19 cellular contexts compared by ENCODE assay signal in the genomic region with DNA sequence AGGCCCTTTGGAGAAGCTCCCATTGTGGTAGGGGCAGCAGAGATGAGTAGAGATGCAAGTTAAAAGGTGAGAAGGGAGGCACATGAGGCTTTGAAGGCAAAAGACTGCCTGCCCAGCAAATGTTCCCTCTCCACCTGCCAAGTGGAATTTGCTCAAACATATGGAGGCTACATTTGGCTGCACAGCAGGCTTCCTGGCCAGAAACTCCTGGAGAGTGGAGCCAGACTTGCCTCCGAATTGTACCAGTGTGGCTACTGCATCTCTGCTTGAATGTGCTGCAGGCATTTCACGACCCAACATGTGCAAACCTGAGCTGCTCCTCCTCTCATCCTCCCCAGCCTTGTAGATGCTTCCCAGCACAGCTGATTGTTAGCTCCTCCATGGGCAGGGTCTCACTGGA.
A peak's percentile ranks its signal among the peaks of the same experiment; 100 is the strongest.
DNase-seq lines count a peak whose midpoint lies in the region; ATAC-seq lines count a peak whose summit lies in the region.
"Had no signal": no experiment of that assay in that cellular context is flagged by ENCODE, and none has a peak within 500 bp of the region (broad histone marks: within the 10 kb centered on the region; RNA-seq: fewer than 3 reads in every experiment).

No MANE protein-coding gene starts in this region.

- no peak overlapping the region for H3K27ac Mint-ChIP-seq in activated T-cell treated with anti-CD3 and anti-CD28 coated beads, Interleukin-2, amount 50 U/mL, for 24 hours
- H3K27ac Mint-ChIP-seq: CD4-positive, alpha-beta T cell had no signal

- H3K4me3 ChIP-seq in H7 (ENCODE audit: insufficient read depth, low read depth, low read length) = no peak overlapping the region
- H3K4me3 ChIP-seq: A549, GM23248, MG63 had no signal

- no peaks in the 10 kb centered on the region for H3K36me3 Mint-ChIP-seq in activated T-cell treated with anti-CD3 and anti-CD28 coated beads, Interleukin-2, amount 50 U/mL, for 24 hours (ENCODE audit: low read depth)

- H3K27me3 Mint-ChIP-seq in activated T-cell treated with anti-CD3 and anti-CD28 coated beads, Interleukin-2, amount 50 U/mL, for 24 hours = peaks cover 41% of the 10 kb centered on the region

- DNase-seq in DMS 273 treated with DMSO at 0.1 percent for 48 hours (lab: John Stamatoyannopoulos, UW) (peak; percentile 84), NCI-H446 treated with DMSO at 0.1 percent for 48 hours (lab: John Stamatoyannopoulos, UW) (peak; percentile 75), inferior parietal cortex (ENCODE audit: extremely low spot score) (peak; percentile 24), posterior cingulate gyrus (peak in 8 of 10 donors; percentile 16 to 88 (median 60)), H7 (no peak)
- DNase-seq in activated T-cell treated with anti-CD3 and anti-CD28 coated beads, Interleukin-2, amount 50 U/mL, for 24 hours = no peak
- DNase-seq: Caco-2; CD4-positive, alpha-beta T cell; GM23248; Kasumi-1; MG63; NCI-H1092; NCI-H1436 treated with DMSO at 0.1 percent for 48 hours; NCI-H2081; NCI-H526 treated with DMSO at 0.1 percent for 48 hours; Right ventricle myocardium superior had no signal

- H3K4me3 Mint-ChIP-seq in activated T-cell treated with anti-CD3 and anti-CD28 coated beads, Interleukin-2, amount 50 U/mL, for 24 hours = no peak overlapping the region
- H3K4me3 Mint-ChIP-seq: CD4-positive, alpha-beta T cell had no signal

- no peaks in the 10 kb centered on the region for H3K9me3 Mint-ChIP-seq in activated T-cell treated with anti-CD3 and anti-CD28 coated beads, Interleukin-2, amount 50 U/mL, for 24 hours

- H3K4me1 Mint-ChIP-seq in activated T-cell treated with anti-CD3 and anti-CD28 coated beads, Interleukin-2, amount 50 U/mL, for 24 hours (ENCODE audit: low read depth) = peaks cover 4% of the 10 kb centered on the region

- no peaks in the 10 kb centered on the region for H3K27me3 ChIP-seq in H7 (ENCODE audit: control insufficient read depth, insufficient read depth, low read length)
- H3K27me3 ChIP-seq: MG63 had no signal

- ATAC-seq in HG03045 (IDR thresholded peaks at IDR 0.05; ENCODE audit: unreplicated experiment) = no peak
- ATAC-seq: A549, HCT116 had no signal

- intact Hi-C loops in posterior cingulate gyrus (cut with DNase I) = no loop called here

- no peaks in the 10 kb centered on the region for H3K36me3 ChIP-seq in H7 (replicated peaks; ENCODE audit: control insufficient read depth, insufficient read depth, low read length)
- H3K36me3 ChIP-seq: MG63 had no signal

Comparison
In these comparisons a context has a peak if more than half of its experiments do, and no peak if none do; other contexts are left out.
1. DNase-seq: peak in DMS 273 treated with DMSO at 0.1 percent for 48 hours (single experiment), NCI-H446 treated with DMSO at 0.1 percent for 48 hours (single experiment), inferior parietal cortex (single experiment) and posterior cingulate gyrus (8 of 10); none in activated T-cell treated with anti-CD3 and anti-CD28 coated beads, Interleukin-2, amount 50 U/mL, for 24 hours (single experiment) and H7 (single experiment).